Comparison of ENCODE assay signal across 8 cellular contexts in genomic region chr5:149371296-149371962, GRCh38. TPM values are rescaled to one million over a fixed set of nuclear protein-coding genes. Genes with fewer than 3 reads are reported as not detected.
A peak's percentile ranks its signal among the peaks of the same experiment; 100 is the strongest.
DNase-seq lines count a peak whose midpoint lies in the region; ATAC-seq and TF ChIP-seq lines count a peak whose summit lies in the region.

No MANE protein-coding gene starts in this region.

- DNase-seq in GM03348 (ENCODE audit: low spot score): peak; percentile 85
- DNase-seq in H4 (ENCODE audit: low spot score): peak; percentile 40
- peak; percentile 20 for DNase-seq in SKM-1 treated with dmso at 0.1 percent for 144 hours (lab: John Stamatoyannopoulos, UW; ENCODE audit: unreplicated experiment)
- DNase-seq in activated naive CD8-positive, alpha-beta T cell treated with anti-CD3 and anti-CD28 coated beads for 36 hours: peak; percentile 63
- DNase-seq in left ventricle myocardium superior: peak; percentile 69
- peak in 1 of 2 donors; percentile 55 for DNase-seq in gastrocnemius medialis

- no peaks in the 10 kb centered on the region for H3K36me3 Mint-ChIP-seq in activated naive CD8-positive, alpha-beta T cell treated with anti-CD3 and anti-CD28 coated beads for 36 hours

- intact Hi-C loops in left ventricle myocardium superior (cut with micrococcal nuclease) (no loop called here), gastrocnemius medialis (cut with DNase I; ENCODE audit: low total_unique reads) (loop anchor here (1.0 to 5.0 kb wide), 2 partner anchors 54 to 106 kb away; no protein-coding TSS in a partner anchor)

- TF ChIP-seq CTCF in Loucy (conservative IDR thresholded peaks at IDR 0.05; ENCODE audit: low read length) (peak; percentile 71), gastrocnemius medialis (IDR thresholded peaks at IDR 0.05 in 4 of 5, conservative IDR thresholded peaks at IDR 0.05 in 1 of 5) (peak; percentile 62 to 87 (median 76))

- H3K4me3 Mint-ChIP-seq in activated naive CD8-positive, alpha-beta T cell treated with anti-CD3 and anti-CD28 coated beads for 36 hours: no peak overlapping the region

- H3K4me1 Mint-ChIP-seq in activated naive CD8-positive, alpha-beta T cell treated with anti-CD3 and anti-CD28 coated beads for 36 hours: no peaks in the 10 kb centered on the region

- no peak overlapping the region for H3K27ac Mint-ChIP-seq in activated naive CD8-positive, alpha-beta T cell treated with anti-CD3 and anti-CD28 coated beads for 36 hours

- no peaks in the 10 kb centered on the region for H3K27me3 Mint-ChIP-seq in activated naive CD8-positive, alpha-beta T cell treated with anti-CD3 and anti-CD28 coated beads for 36 hours

- TF ChIP-seq POLR2A in gastrocnemius medialis (IDR thresholded peaks at IDR 0.05): no peak

- peak overlapping the region in 1 of 4 donors; percentile 36 for H3K27ac ChIP-seq in gastrocnemius medialis

- H3K9me3 ChIP-seq in Loucy (ENCODE audit: insufficient read depth, low read depth, low read length): no peaks in the 10 kb centered on the region
- H3K9me3 ChIP-seq in gastrocnemius medialis: no peaks in the 10 kb centered on the region

- no peaks in the 10 kb centered on the region for H3K9me3 Mint-ChIP-seq in activated naive CD8-positive, alpha-beta T cell treated with anti-CD3 and anti-CD28 coated beads for 36 hours

- no peaks in the 10 kb centered on the region for H3K79me2 ChIP-seq in Loucy (ENCODE audit: insufficient read depth, low read length)

- in situ Hi-C loops in gastrocnemius medialis (cut with MboI; ENCODE audit: low sequenced_read_pairs in 4 of 4): loop anchor here (5.0 to 10.0 kb wide), 4 partner anchors 47 to 104 kb away; no protein-coding TSS in a partner anchor

- ATAC-seq in left ventricle myocardium superior: peak; percentile 85
- ATAC-seq in gastrocnemius medialis: peak; percentile 79 to 89
- no peak for ATAC-seq in GM18870 (IDR thresholded peaks at IDR 0.05; ENCODE audit: unreplicated experiment)

- no peaks in the 10 kb centered on the region for H3F3A ChIP-seq in Loucy (ENCODE audit: low read depth)

- H3K4me2 ChIP-seq in Loucy (ENCODE audit: low read depth, low read length, poor library complexity, severe bottlenecking): no peak overlapping the region

- H3K36me3 ChIP-seq in Loucy (ENCODE audit: insufficient read depth, low read length) (no peaks in the 10 kb centered on the region), gastrocnemius medialis (no peaks in the 10 kb centered on the region)

- no peaks in the 10 kb centered on the region for H4K20me1 ChIP-seq in Loucy (ENCODE audit: insufficient read depth, low read length, poor library complexity, severe bottlenecking)

- no peak overlapping the region for H3K9ac ChIP-seq in Loucy (ENCODE audit: low read depth, low read length, poor library complexity, severe bottlenecking)

- H3K27me3 ChIP-seq in Loucy (ENCODE audit: insufficient read depth, low read length, poor library complexity, severe bottlenecking) (no peaks in the 10 kb centered on the region), gastrocnemius medialis (no peaks in the 10 kb centered on the region)

- no peak overlapping the region for H2AFZ ChIP-seq in Loucy (ENCODE audit: low read length)

- H3K4me3 ChIP-seq in Loucy (ENCODE audit: low read length, poor library complexity, severe bottlenecking): no peak overlapping the region
- H3K4me3 ChIP-seq in gastrocnemius medialis: no peak overlapping the region

- no peaks in the 10 kb centered on the region for H3K4me1 ChIP-seq in Loucy (ENCODE audit: insufficient read depth, low read length, poor library complexity, severe bottlenecking)
- H3K4me1 ChIP-seq in gastrocnemius medialis: peaks cover 5 to 8% of the 10 kb centered on the region in 2 donors

- H3K9me2 ChIP-seq in Loucy (replicated peaks; ENCODE audit: low read depth, low read length): no peaks in the 10 kb centered on the region

RNA-seq across cellular contexts. Expression of gene IL17B, which starts 7.7 kb away (rescaled TPM):
- 0.31 TPM in 1 of 2 replicates, not detected in the other for total RNA-seq in H4 (2014; rRNA removed; shearing (Covaris generic))
- not detected for total RNA-seq in activated naive CD8-positive, alpha-beta T cell treated with anti-CD3 and anti-CD28 coated beads for 36 hours
- not detected for total RNA-seq in left ventricle myocardium superior
- 1 to 10 TPM in 1 of 4 donors, not detected in 3; 1.2 TPM for total RNA-seq in gastrocnemius medialis

RNA-seq across cellular contexts. Expression of gene PCYOX1L, which starts 13.6 kb away (rescaled TPM):
- 19.5 and 20.8 TPM in 2 replicates for total RNA-seq in H4 (2014; rRNA removed; shearing (Covaris generic))
- total RNA-seq in activated naive CD8-positive, alpha-beta T cell treated with anti-CD3 and anti-CD28 coated beads for 36 hours: 10 to 100 TPM; 17.2 to 18.2 TPM
- total RNA-seq in left ventricle myocardium superior (2.6 TPM), gastrocnemius medialis (1 to 10 TPM in 3 of 4 donors, under 1 TPM in 1; 0.29 to 1.5 (median 1.2) TPM)

RNA-seq across cellular contexts. Expression of gene GRPEL2, which starts 26.1 kb away (rescaled TPM):
- total RNA-seq in H4 (2014; rRNA removed; shearing (Covaris generic)): 17.9 and 19.9 TPM in 2 replicates
- total RNA-seq in activated naive CD8-positive, alpha-beta T cell treated with anti-CD3 and anti-CD28 coated beads for 36 hours: 10 to 100 TPM; 55.3 to 56.4 TPM
- total RNA-seq in left ventricle myocardium superior: 8.9 TPM
- total RNA-seq in gastrocnemius medialis: 10 to 100 TPM in 2 of 4 donors, 1 to 10 TPM in 2; 7.8 to 13.3 (median 9.9) TPM
